Comparison of ENCODE assay signal across 8 cellular contexts in genomic region chr12:70609739-70610491, GRCh38. TPM values are rescaled to one million over a fixed set of nuclear protein-coding genes. Genes with fewer than 3 reads are reported as not detected.
DNase-seq lines count a peak whose midpoint lies in the region; TF ChIP-seq lines count a peak whose summit lies in the region.

No MANE protein-coding gene starts in this region.

- CTCF ChIA-PET in mammary epithelial cell (lab: Charles Lee; ENCODE audit: low non-redundant PET), result no interaction called here

- H3K9me3 ChIP-seq in mammary epithelial cell (replicated peaks; ENCODE audit: insufficient read depth, low read length), result no peaks in the 10 kb centered on the region
- no peaks in the 10 kb centered on the region for H3K9me3 ChIP-seq in spleen

- peak overlapping the region; percentile 97 for H2AFZ ChIP-seq in mammary epithelial cell (ENCODE audit: low read depth, low read length)

- TF ChIP-seq CTCF in GM06990 (IDR thresholded peaks at IDR 0.05; ENCODE audit: insufficient read depth, low read length, poor library complexity, severe bottlenecking), result no peak
- TF ChIP-seq CTCF in mammary epithelial cell (conservative IDR thresholded peaks at IDR 0.05 in 1 of 2, IDR thresholded peaks at IDR 0.05 in 1 of 2; ENCODE audit: extremely low read depth in 1 of 2, insufficient read depth in 1 of 2, low read depth in 1 of 2, low read length in 2 of 2), result no peak
- TF ChIP-seq CTCF in spleen (IDR thresholded peaks at IDR 0.05 in 8 of 11, conservative IDR thresholded peaks at IDR 0.05 in 3 of 11), result no peak
- TF ChIP-seq CTCF in CD14-positive monocyte (IDR thresholded peaks at IDR 0.05), result no peak

- DNase-seq in GM06990 (ENCODE audit: extremely low read depth, insufficient read length), result peak; percentile 29
- peak; percentile 45 for DNase-seq in M059J (ENCODE audit: low read depth)
- peak; percentile 19 for DNase-seq in mammary epithelial cell
- DNase-seq in iris pigment epithelial cell (ENCODE audit: low read depth), result peak; percentile 22
- peak; percentile 81 for DNase-seq in spleen
- DNase-seq in superior temporal gyrus (ENCODE audit: extremely low spot score), result no peak
- DNase-seq in CD14-positive monocyte (ENCODE audit: low spot score), result no peak
- DNase-seq in GM19240 (ENCODE audit: insufficient read length, low spot score), result no peak

- no TSS peak for BruUV-seq in mammary epithelial cell (replicated peaks; lab: Mats Ljungman, UMichigan)

- H3K4me1 ChIP-seq in mammary epithelial cell (ENCODE audit: insufficient read depth, low read length) (peaks cover 10% of the 10 kb centered on the region), spleen (peaks cover 0 to 54% (median 22%) of the 10 kb centered on the region in 6 donors)

- peak overlapping the region; percentile 89 for H3K4me2 ChIP-seq in mammary epithelial cell (ENCODE audit: insufficient read depth, low read depth, low read length)

- H3K4me3 ChIP-seq in GM06990 (replicated peaks; ENCODE audit: low read depth, low read length) (peak overlapping the region; percentile 28; the same call in 1 of the 2 replicates), mammary epithelial cell (replicated peaks in 1 of 3; ENCODE audit: insufficient read depth in 1 of 3, low read depth in 2 of 3, low read length in 3 of 3) (peak overlapping the region; percentile 37 to 59 (median 46)), spleen (peak overlapping the region; percentile 10 to 69 (median 40))

- H3K27me3 ChIP-seq in GM06990 (replicated peaks; ENCODE audit: control insufficient read depth, insufficient read depth, low read length) (peaks cover 2% of the 10 kb centered on the region; the same call in 1 of the 2 replicates), mammary epithelial cell (ENCODE audit: insufficient read depth, low read length) (no peaks in the 10 kb centered on the region), spleen (replicated peaks in 1 of 7) (peaks cover 0 to 48% (median 10%) of the 10 kb centered on the region in 7 donors)

- H3K79me2 ChIP-seq in mammary epithelial cell (ENCODE audit: insufficient read depth, low read length), result no peaks in the 10 kb centered on the region

- no peak overlapping the region for H3K27ac Mint-ChIP-seq in CD14-positive monocyte

- no peak overlapping the region for H3K27ac ChIP-seq in mammary epithelial cell (ENCODE audit: insufficient read depth, low read depth, low read length)
- H3K27ac ChIP-seq in spleen, result peak overlapping the region in 7 of 8 donors; percentile 60 to 81 (median 73)

- peaks cover 32 to 51% (median 39%) of the 10 kb centered on the region in 3 donors for H3K27me3 Mint-ChIP-seq in CD14-positive monocyte (ENCODE audit: low read depth in 3 of 3)

- intact Hi-C loops in mammary epithelial cell (cut with micrococcal nuclease), result no loop called here
- intact Hi-C loops in spleen (cut with DNase I; ENCODE audit: low total_unique reads), result no loop called here
- intact Hi-C loops in CD14-positive monocyte (cut with micrococcal nuclease), result no loop called here

- peaks cover 0 to 8% (median 1%) of the 10 kb centered on the region in 7 donors for H3K9me3 Mint-ChIP-seq in CD14-positive monocyte

- in situ Hi-C loops in mammary epithelial cell (cut with MboI; ENCODE audit: low sequenced_read_pairs in 2 of 2), result no loop called here

- H3K36me3 ChIP-seq in GM06990 (ENCODE audit: control insufficient read depth, insufficient read depth, low read length) (no peaks in the 10 kb centered on the region), mammary epithelial cell (ENCODE audit: insufficient read depth, low read length) (no peaks in the 10 kb centered on the region), spleen (no peaks in the 10 kb centered on the region)

- peaks cover 7% of the 10 kb centered on the region for H3K4me1 Mint-ChIP-seq in CD14-positive monocyte

- H3K9ac ChIP-seq in mammary epithelial cell (ENCODE audit: insufficient read depth, low read length), result no peak overlapping the region

- peak overlapping the region in 1 of 2 donors; percentile 84 for H3K4me3 Mint-ChIP-seq in CD14-positive monocyte

- dilution Hi-C loops in mammary epithelial cell (cut with HindIII; ENCODE audit: low sequenced_read_pairs), result no loop called here

- WGBS in mammary epithelial cell (ENCODE audit: low coverage, missing lambda C conversion rate), result 0% methylated on average over 5 of the region's 63 CpGs
- WGBS in spleen, 5 donors, result 1 to 3% (median 2%) methylated on average over 11 to 63 of the region's 63 CpGs

- no peak for TF ChIP-seq POLR2A in spleen (IDR thresholded peaks at IDR 0.05)

- no peaks in the 10 kb centered on the region for H3K36me3 Mint-ChIP-seq in CD14-positive monocyte

- H4K20me1 ChIP-seq in mammary epithelial cell (ENCODE audit: insufficient read depth, low read length), result no peaks in the 10 kb centered on the region

RNA-seq across cellular contexts. Expression of gene PTPRB, which starts 27.3 kb away (rescaled TPM):
- total RNA-seq in M059J (2014; rRNA removed; shearing (Covaris generic)), result 1.6 and 3.4 TPM in 2 replicates
- under 1 TPM; 0.05 to 0.17 TPM for total RNA-seq in mammary epithelial cell
- 0.22 TPM for polyA plus RNA-seq in mammary epithelial cell
- 0.98 TPM for polyA minus RNA-seq in mammary epithelial cell
- total RNA-seq in spleen, result 100 to 1,000 TPM in 6 of 7 donors, 10 to 100 TPM in 1; 57.7 to 252 (median 123) TPM
- 10 to 100 TPM in 1 of 3 donors, 1 to 10 TPM in 2; 3.7 to 12.3 (median 6.5) TPM for polyA plus RNA-seq in spleen
- not detected for polyA plus RNA-seq in CD14-positive monocyte

Comparison
In these comparisons a context has a peak if more than half of its experiments do, and no peak if none do; other contexts are left out.
1. DNase-seq: peak in GM06990 (single experiment), M059J (single experiment), mammary epithelial cell (single experiment), iris pigment epithelial cell (single experiment) and spleen (single experiment); none in superior temporal gyrus (single experiment), CD14-positive monocyte (single experiment) and GM19240 (single experiment).
2. RNA of gene PTPRB, which starts 27.3 kb away (total RNA-seq): 57.7 to 252 TPM in spleen; 1.6 to 3.4 TPM in M059J and 0.05 to 0.17 TPM in mammary epithelial cell; every median in the first group is over 10 times any median in the second.
3. Peak in every context shown above with its lines, with median percentiles within 50 percentile points of each other: H3K4me3 ChIP-seq.